ENCODE assay signal across 35 cellular contexts in the genomic region with DNA sequence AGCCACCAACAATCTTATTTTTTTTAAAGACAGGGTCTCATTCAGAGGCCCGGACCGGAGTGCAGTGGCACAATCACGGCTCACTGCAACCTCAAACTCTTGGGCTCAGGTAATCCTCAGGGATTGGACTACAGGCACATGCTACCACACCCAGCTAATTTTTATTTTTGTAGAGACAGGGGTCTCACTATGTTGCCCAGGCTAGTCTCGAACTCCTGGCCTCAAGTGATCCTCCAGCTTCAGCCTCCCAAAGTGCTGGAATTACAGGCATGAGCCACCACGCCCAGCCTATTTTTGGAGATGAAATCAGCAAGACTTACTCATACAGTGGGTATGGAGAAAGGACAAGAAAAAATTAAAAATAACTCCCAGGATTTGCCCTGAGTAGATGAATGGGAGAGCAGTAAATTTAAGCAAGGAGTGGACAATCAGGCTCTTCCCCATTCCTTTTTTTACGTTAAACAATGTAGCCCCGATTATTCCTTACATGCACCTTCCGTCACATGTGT. TPM values are rescaled to one million over a fixed set of nuclear protein-coding genes. Genes with fewer than 3 reads are reported as not detected.
DNase-seq lines count a peak whose midpoint lies in the region; FAIRE-seq and TF ChIP-seq lines count a peak whose summit lies in the region.
"Had no signal": no experiment of that assay in that cellular context is flagged by ENCODE, and none has a peak within 500 bp of the region (broad histone marks: within the 10 kb centered on the region; RNA-seq: fewer than 3 reads in every experiment).

No MANE protein-coding gene starts in this region.

- POLR2A ChIA-PET in CD4-positive, alpha-beta memory T cell (lab: Charles Lee; ENCODE audit: partially characterized antibody), result no interaction called here

- DNase-seq in AG10803 (ENCODE audit: low read depth) (peak; percentile 49), HFFc6 (peak; percentile 46), astrocyte (ENCODE audit: low read depth) (no peak), fibroblast of peridontal ligament (ENCODE audit: extremely low read depth) (peak; percentile 46), Ammon's horn (ENCODE audit: low spot score) (no peak), SJCRH30 (no peak)
- no peak for DNase-seq in activated CD4-positive, CD25-positive, alpha-beta regulatory T cell treated with anti-CD3 and anti-CD28 coated beads, Interleukin-2, amount 50 U/mL, for 72 hours
- DNase-seq in CD4-positive, alpha-beta memory T cell, result no peak
- DNase-seq: activated CD4-positive, alpha-beta T cell treated with anti-CD3 and anti-CD28 coated beads, Interleukin-2, amount 10 ng/mL, durations not matched to agents 7 days and 5 days; activated effector memory CD4-positive, alpha-beta T cell treated with Interleukin-2 at 50 U/mL for 16 hours; activated T-cell treated with anti-CD3 and anti-CD28 coated beads, Interleukin-2, amount 50 U/mL, for 1 hour; AML-193; amygdala; CD4-positive, alpha-beta T cell; colonic mucosa; effector CD8-positive, alpha-beta T cell; heart right ventricle; KG1; kidney; left ventricle myocardium superior; mesendoderm; NCI-H1417; NCI-H2029 treated with DMSO at 0.1 percent for 48 hours; NCI-H2227 treated with DMSO at 0.1 percent for 48 hours; NCI-H526 treated with DMSO at 0.1 percent for 48 hours; Right ventricle myocardium superior; stimulated activated CD4-positive, alpha-beta T cell treated with anti-CD3 and anti-CD28 coated beads, Interleukin-1b, Interleukin-23, amount 100 ng/mL, for 48 hours; stimulated activated naive CD8-positive, alpha-beta T cell treated with anti-CD3 and anti-CD28 coated beads, Interleukin-15, Interleukin-2, amounts not matched to agents 100 U/mL and 50 U/mL, for 24 hours; SW 1271; T-helper 9 cell had no signal

- FAIRE-seq in astrocyte (lab: Jason Lieb, UNC), result no peak
- FAIRE-seq: A204.1, frontal cortex, GM12878, kidney had no signal

- no peak overlapping the region for H3K9ac ChIP-seq in astrocyte (ENCODE audit: low read length)

- H3K27me3 Mint-ChIP-seq in HFFc6 (ENCODE audit: insufficient read depth) (peaks cover 3% of the 10 kb centered on the region; the same call in 1 of the 2 replicates), astrocyte (ENCODE audit: low read depth, unreplicated experiment) (no peaks in the 10 kb centered on the region)
- H3K27me3 Mint-ChIP-seq in CD4-positive, alpha-beta memory T cell, result no peaks in the 10 kb centered on the region
- H3K27me3 Mint-ChIP-seq: activated CD4-positive, alpha-beta T cell treated with anti-CD3 and anti-CD28 coated beads, Interleukin-2, amount 10 ng/mL, durations not matched to agents 7 days and 5 days; CD4-positive, alpha-beta T cell had no signal

- H3K4me1 Mint-ChIP-seq in HFFc6 (ENCODE audit: low read depth), result peaks cover 32% of the 10 kb centered on the region
- peaks cover 32% of the 10 kb centered on the region for H3K4me1 Mint-ChIP-seq in astrocyte (ENCODE audit: low read depth, unreplicated experiment)
- H3K4me1 Mint-ChIP-seq in CD4-positive, alpha-beta memory T cell, result peaks cover 24 to 52% (median 30%) of the 10 kb centered on the region in 4 donors

- H3K4me2 ChIP-seq in astrocyte (ENCODE audit: low read length), result peak overlapping the region; percentile 42
- H3K4me2 ChIP-seq: smooth muscle cell had no signal

- H3K9me3 ChIP-seq in astrocyte (ENCODE audit: insufficient read depth, low read depth, low read length) (no peaks in the 10 kb centered on the region), SJCRH30 (replicated peaks) (no peaks in the 10 kb centered on the region)
- no peaks in the 10 kb centered on the region for H3K9me3 ChIP-seq in CD4-positive, alpha-beta memory T cell (ENCODE audit: control insufficient read depth in 1 of 2, low read length in 2 of 2)
- H3K9me3 ChIP-seq: colonic mucosa, heart right ventricle had no signal

- TF ChIP-seq CTCF in AG10803 (conservative IDR thresholded peaks at IDR 0.05; ENCODE audit: low read length), result no peak
- TF ChIP-seq CTCF in HFFc6 (IDR thresholded peaks at IDR 0.05), result no peak
- TF ChIP-seq CTCF in astrocyte (IDR thresholded peaks at IDR 0.05; ENCODE audit: insufficient read depth, low read depth, low read length), result no peak

- intact Hi-C loops in CD4-positive, alpha-beta memory T cell (cut with micrococcal nuclease), result no loop called here

- H3K4me3 ChIP-seq in AG10803 (ENCODE audit: low read length) (no peak overlapping the region), astrocyte (ENCODE audit: insufficient read depth, low read depth, low read length) (no peak overlapping the region), SJCRH30 (no peak overlapping the region)
- H3K4me3 ChIP-seq in CD4-positive, alpha-beta memory T cell (ENCODE audit: low read length in 2 of 2), result no peak overlapping the region
- H3K4me3 ChIP-seq: colonic mucosa, GM12878, heart right ventricle, smooth muscle cell had no signal

- H3K4me1 ChIP-seq in astrocyte (ENCODE audit: insufficient read depth, low read length), result peaks cover 11% of the 10 kb centered on the region
- peaks cover 20% of the 10 kb centered on the region for H3K4me1 ChIP-seq in CD4-positive, alpha-beta memory T cell (ENCODE audit: insufficient read depth, low read length)
- H3K4me1 ChIP-seq in SJCRH30, result peaks cover 9% of the 10 kb centered on the region
- H3K4me1 ChIP-seq: colonic mucosa had no signal

- H3K36me3 ChIP-seq in astrocyte (ENCODE audit: insufficient read depth, low read length), result no peaks in the 10 kb centered on the region
- H3K36me3 ChIP-seq in CD4-positive, alpha-beta memory T cell (ENCODE audit: insufficient read depth, low read length), result no peaks in the 10 kb centered on the region
- H3K36me3 ChIP-seq in SJCRH30, result no peaks in the 10 kb centered on the region
- H3K36me3 ChIP-seq: colonic mucosa, heart right ventricle had no signal

- H3K27ac Mint-ChIP-seq in HFFc6 (no peak overlapping the region), astrocyte (ENCODE audit: unreplicated experiment) (peak overlapping the region; percentile 47)
- H3K27ac Mint-ChIP-seq in CD4-positive, alpha-beta memory T cell, result peak overlapping the region in 1 of 7 donors; percentile 35
- H3K27ac Mint-ChIP-seq: activated CD4-positive, alpha-beta T cell treated with anti-CD3 and anti-CD28 coated beads, Interleukin-2, amount 10 ng/mL, durations not matched to agents 7 days and 5 days; activated naive CD4-positive, alpha-beta T cell treated with anti-CD3 and anti-CD28 coated beads, Interleukin-2, amount 50 U/mL, for 72 hours; CD4-positive, alpha-beta T cell had no signal

- H4K20me1 ChIP-seq in astrocyte (ENCODE audit: insufficient read depth, low read length), result peaks cover 76% of the 10 kb centered on the region

- H3K27me3 ChIP-seq in astrocyte (ENCODE audit: insufficient read depth, low read length), result no peaks in the 10 kb centered on the region
- no peaks in the 10 kb centered on the region for H3K27me3 ChIP-seq in CD4-positive, alpha-beta memory T cell (ENCODE audit: insufficient read depth, low read length)
- no peaks in the 10 kb centered on the region for H3K27me3 ChIP-seq in SJCRH30
- H3K27me3 ChIP-seq: colonic mucosa, heart right ventricle had no signal

- H3K9me3 Mint-ChIP-seq in HFFc6 (no peaks in the 10 kb centered on the region), astrocyte (ENCODE audit: unreplicated experiment) (no peaks in the 10 kb centered on the region)
- no peaks in the 10 kb centered on the region for H3K9me3 Mint-ChIP-seq in CD4-positive, alpha-beta memory T cell
- H3K9me3 Mint-ChIP-seq: activated CD4-positive, alpha-beta T cell treated with anti-CD3 and anti-CD28 coated beads, Interleukin-2, amount 10 ng/mL, durations not matched to agents 7 days and 5 days; activated naive CD4-positive, alpha-beta T cell treated with anti-CD3 and anti-CD28 coated beads, Interleukin-2, amount 50 U/mL, for 72 hours; CD4-positive, alpha-beta T cell had no signal

- CTCF ChIA-PET in CD4-positive, alpha-beta memory T cell (lab: Charles Lee; ENCODE audit: partially characterized antibody), result interaction anchor here (0.7 to 1.2 kb wide), 2 partner anchors 23 to 1880 kb away, joined by 4 read pairs; no protein-coding TSS in a partner anchor

- peaks cover 92% of the 10 kb centered on the region for H3K79me2 ChIP-seq in astrocyte (ENCODE audit: insufficient read depth, low read length)

- H3K36me3 Mint-ChIP-seq in HFFc6 (ENCODE audit: low read depth), result no peaks in the 10 kb centered on the region
- H3K36me3 Mint-ChIP-seq in astrocyte (ENCODE audit: low read depth, unreplicated experiment), result peaks cover 4% of the 10 kb centered on the region
- H3K36me3 Mint-ChIP-seq in CD4-positive, alpha-beta memory T cell, result no peaks in the 10 kb centered on the region
- H3K36me3 Mint-ChIP-seq: activated naive CD4-positive, alpha-beta T cell treated with anti-CD3 and anti-CD28 coated beads, Interleukin-2, amount 50 U/mL, for 72 hours had no signal

- H3K4me3 Mint-ChIP-seq in HFFc6 (no peak overlapping the region), astrocyte (ENCODE audit: unreplicated experiment) (no peak overlapping the region)
- no peak overlapping the region for H3K4me3 Mint-ChIP-seq in CD4-positive, alpha-beta memory T cell
- H3K4me3 Mint-ChIP-seq: activated CD4-positive, alpha-beta T cell treated with anti-CD3 and anti-CD28 coated beads, Interleukin-2, amount 10 ng/mL, durations not matched to agents 7 days and 5 days; CD4-positive, alpha-beta T cell had no signal

- no peak overlapping the region for H3K27ac ChIP-seq in astrocyte (ENCODE audit: low read depth, low read length)
- H3K27ac ChIP-seq in CD4-positive, alpha-beta memory T cell (ENCODE audit: low read depth, low read length), result no peak overlapping the region
- H3K27ac ChIP-seq in SJCRH30, result no peak overlapping the region
- H3K27ac ChIP-seq: colonic mucosa, heart right ventricle had no signal

- no peak overlapping the region for H2AFZ ChIP-seq in astrocyte (ENCODE audit: low read depth, low read length)

RNA-seq across cellular contexts. Expression of a gene that starts 13.2 kb away (rescaled TPM):
- total RNA-seq in HFFc6 (2021; fragmentation: NEBNext Ultra II Directional; extraction: Animal tissue kit (Norgen Biotek cat#: 25700)), result 10 to 100 TPM; 15.8 to 21.8 (median 19.5) TPM
- total RNA-seq in astrocyte, result 58.4 and 62.9 TPM in 2 replicates
- total RNA-seq in CD4-positive, alpha-beta memory T cell, result 10 to 100 TPM; 27.9 to 28.1 TPM
- polyA plus RNA-seq in CD4-positive, alpha-beta memory T cell, result 1 to 10 TPM; 3.9 to 6.1 TPM
- 33.0 and 39.2 TPM in 2 replicates for total RNA-seq in SJCRH30 (2014; rRNA removed; shearing (Covaris generic))

RNA-seq across cellular contexts. Expression of a gene that starts 47.4 kb away (rescaled TPM):
- total RNA-seq in HFFc6 (2021; fragmentation: NEBNext Ultra II Directional; extraction: Animal tissue kit (Norgen Biotek cat#: 25700)), result 100 to 1,000 TPM; 471 to 545 (median 497) TPM
- total RNA-seq in astrocyte, result 434 and 452 TPM in 2 replicates
- 100 to 1,000 TPM; 421 to 431 TPM for total RNA-seq in CD4-positive, alpha-beta memory T cell
- polyA plus RNA-seq in CD4-positive, alpha-beta memory T cell, result 1,000 to 10,000 TPM in 1 of 2 donors, 100 to 1,000 TPM in 1; 878 to 2,112 TPM
- 400 TPM in 2 replicates for total RNA-seq in SJCRH30 (2014; rRNA removed; shearing (Covaris generic))

Comparison
In these comparisons a context has a peak if more than half of its experiments do, and no peak if none do; other contexts are left out.
1. DNase-seq: peak in AG10803 (single experiment), HFFc6 (single experiment) and fibroblast of peridontal ligament (single experiment); none in astrocyte (single experiment), Ammon's horn (single experiment), activated CD4-positive, CD25-positive, alpha-beta regulatory T cell treated with anti-CD3 and anti-CD28 coated beads, Interleukin-2, amount 50 U/mL, for 72 hours (single experiment), CD4-positive, alpha-beta memory T cell (0 of 5) and SJCRH30 (0 of 2).